ENCODE assay signal across 1 cellular context in genomic region chr12:48925218-48925871, GRCh38.
TF ChIP-seq lines count a peak whose summit lies in the region.

Gene FKBP11, minus strand, starts transcription at chr12:48925492. Its CDS starts 64 bp downstream, at chr12:48925428.

TF ChIP-seq in GM12878, 131 proteins besides CTCF, POLR2A, EP300 and RAD21 (continued from another document and continues in another):
- TF ChIP-seq CEBPZ (IDR thresholded peaks at IDR 0.05; ENCODE audit: low read depth, low read length) (no peak), CBX3 (IDR thresholded peaks at IDR 0.05; ENCODE audit: borderline replicate concordance, low read depth) (no peak), POLR2AphosphoS5 (IDR thresholded peaks at IDR 0.05; ENCODE audit: low read length) (peak; percentile 75), SMAD5 (IDR thresholded peaks at IDR 0.05; ENCODE audit: low read depth) (no peak), STAT3 (IDR thresholded peaks at IDR 0.05; ENCODE audit: low read depth, low read length) (no peak), MYC (IDR thresholded peaks at IDR 0.05; ENCODE audit: insufficient read depth, insufficient read length, insufficient replicate concordance, low read length, severe bottlenecking) (no peak), SUZ12 (IDR thresholded peaks at IDR 0.05; ENCODE audit: unreplicated experiment) (no peak), MYB (IDR thresholded peaks at IDR 0.05; ENCODE audit: borderline replicate concordance, low read depth, low read length) (no peak), PAX5 (IDR thresholded peaks at IDR 0.05; ENCODE audit: borderline replicate concordance, low read depth, low read length) (peak; percentile 35; the same call in 1 of the 2 replicates), TCF3 (IDR thresholded peaks at IDR 0.05; ENCODE audit: borderline replicate concordance, insufficient read depth, low read depth, low read length) (no peak), ZBED1 (IDR thresholded peaks at IDR 0.05; ENCODE audit: borderline replicate concordance) (no peak), CHD2 (IDR thresholded peaks at IDR 0.05; ENCODE audit: borderline replicate concordance, low read depth, low read length) (peak; percentile 53; the same call in 1 of the 2 replicates), SUPT20H (IDR thresholded peaks at IDR 0.05; ENCODE audit: borderline replicate concordance, control insufficient read depth, low read depth, low read length) (no peak), ASH2L (IDR thresholded peaks at IDR 0.05; ENCODE audit: borderline replicate concordance, low read depth) (0 out of 2 replicates have a peak, but pooled peaks have one; percentile 66), SMAD1 (IDR thresholded peaks at IDR 0.05; ENCODE audit: low read depth, partially characterized antibody) (no peak), CHD4 (IDR thresholded peaks at IDR 0.05) (no peak), IKZF2 (IDR thresholded peaks at IDR 0.05) (no peak; a peak in 1 of 4 replicates), SMARCA5 (IDR thresholded peaks at IDR 0.05) (0 out of 2 replicates have a peak, but pooled peaks have one; percentile 44), HDAC2 (IDR thresholded peaks at IDR 0.05) (no peak), FOS (IDR thresholded peaks at IDR 0.05; ENCODE audit: borderline replicate concordance, extremely low read depth, insufficient read length) (no peak), PML (IDR thresholded peaks at IDR 0.05; ENCODE audit: low read length) (no peak; the same call in 1 of the 2 replicates), USF1 (IDR thresholded peaks at IDR 0.05; ENCODE audit: borderline replicate concordance, extremely low read length, insufficient read depth, low read depth, low read length) (no peak), NBN (IDR thresholded peaks at IDR 0.05) (no peak), ESRRA (IDR thresholded peaks at IDR 0.05; ENCODE audit: low read length) (peak; percentile 83; the same call in 1 of the 2 replicates), ATF7 (IDR thresholded peaks at IDR 0.05; ENCODE audit: low read depth) (no peak), ELK1 (IDR thresholded peaks at IDR 0.05; ENCODE audit: low read depth, low read length) (no peak), NKRF (conservative IDR thresholded peaks at IDR 0.05) (peak; percentile 35; the same call in 1 of the 2 replicates), ZSCAN29 (IDR thresholded peaks at IDR 0.05) (no peak), POU2F2 (IDR thresholded peaks at IDR 0.05; ENCODE audit: borderline replicate concordance, low read depth, low read length) (peak; percentile 10; the same call in 1 of the 3 replicates), IRF4 (IDR thresholded peaks at IDR 0.05; ENCODE audit: low read depth, low read length) (no peak), NR2F1 (conservative IDR thresholded peaks at IDR 0.05) (peak; percentile 52), KLF5 (IDR thresholded peaks at IDR 0.05; ENCODE audit: partially characterized antibody) (peak; percentile 29), EED (IDR thresholded peaks at IDR 0.05; ENCODE audit: low read depth) (no peak), MEF2B (IDR thresholded peaks at IDR 0.05; ENCODE audit: partially characterized antibody, poor library complexity, severe bottlenecking) (no peak), ZBTB4 (CRISPR knock-in tag; IDR thresholded peaks at IDR 0.05) (no peak), BACH1 (IDR thresholded peaks at IDR 0.05; ENCODE audit: borderline replicate concordance) (0 out of 2 replicates have a peak, but pooled peaks have one; percentile 36)
- TF ChIP-seq, protein P1, sequence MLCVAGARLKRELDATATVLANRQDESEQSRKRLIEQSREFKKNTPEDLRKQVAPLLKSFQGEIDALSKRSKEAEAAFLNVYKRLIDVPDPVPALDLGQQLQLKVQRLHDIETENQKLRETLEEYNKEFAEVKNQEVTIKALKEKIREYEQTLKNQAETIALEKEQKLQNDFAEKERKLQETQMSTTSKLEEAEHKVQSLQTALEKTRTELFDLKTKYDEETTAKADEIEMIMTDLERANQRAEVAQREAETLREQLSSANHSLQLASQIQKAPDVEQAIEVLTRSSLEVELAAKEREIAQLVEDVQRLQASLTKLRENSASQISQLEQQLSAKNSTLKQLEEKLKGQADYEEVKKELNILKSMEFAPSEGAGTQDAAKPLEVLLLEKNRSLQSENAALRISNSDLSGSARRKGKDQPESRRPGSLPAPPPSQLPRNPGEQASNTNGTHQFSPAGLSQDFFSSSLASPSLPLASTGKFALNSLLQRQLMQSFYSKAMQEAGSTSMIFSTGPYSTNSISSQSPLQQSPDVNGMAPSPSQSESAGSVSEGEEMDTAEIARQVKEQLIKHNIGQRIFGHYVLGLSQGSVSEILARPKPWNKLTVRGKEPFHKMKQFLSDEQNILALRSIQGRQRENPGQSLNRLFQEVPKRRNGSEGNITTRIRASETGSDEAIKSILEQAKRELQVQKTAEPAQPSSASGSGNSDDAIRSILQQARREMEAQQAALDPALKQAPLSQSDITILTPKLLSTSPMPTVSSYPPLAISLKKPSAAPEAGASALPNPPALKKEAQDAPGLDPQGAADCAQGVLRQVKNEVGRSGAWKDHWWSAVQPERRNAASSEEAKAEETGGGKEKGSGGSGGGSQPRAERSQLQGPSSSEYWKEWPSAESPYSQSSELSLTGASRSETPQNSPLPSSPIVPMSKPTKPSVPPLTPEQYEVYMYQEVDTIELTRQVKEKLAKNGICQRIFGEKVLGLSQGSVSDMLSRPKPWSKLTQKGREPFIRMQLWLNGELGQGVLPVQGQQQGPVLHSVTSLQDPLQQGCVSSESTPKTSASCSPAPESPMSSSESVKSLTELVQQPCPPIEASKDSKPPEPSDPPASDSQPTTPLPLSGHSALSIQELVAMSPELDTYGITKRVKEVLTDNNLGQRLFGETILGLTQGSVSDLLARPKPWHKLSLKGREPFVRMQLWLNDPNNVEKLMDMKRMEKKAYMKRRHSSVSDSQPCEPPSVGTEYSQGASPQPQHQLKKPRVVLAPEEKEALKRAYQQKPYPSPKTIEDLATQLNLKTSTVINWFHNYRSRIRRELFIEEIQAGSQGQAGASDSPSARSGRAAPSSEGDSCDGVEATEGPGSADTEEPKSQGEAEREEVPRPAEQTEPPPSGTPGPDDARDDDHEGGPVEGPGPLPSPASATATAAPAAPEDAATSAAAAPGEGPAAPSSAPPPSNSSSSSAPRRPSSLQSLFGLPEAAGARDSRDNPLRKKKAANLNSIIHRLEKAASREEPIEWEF (IDR thresholded peaks at IDR 0.05; ENCODE audit: insufficient replicate concordance, low read depth, low read length), result no peak
- TF ChIP-seq, protein P2, sequence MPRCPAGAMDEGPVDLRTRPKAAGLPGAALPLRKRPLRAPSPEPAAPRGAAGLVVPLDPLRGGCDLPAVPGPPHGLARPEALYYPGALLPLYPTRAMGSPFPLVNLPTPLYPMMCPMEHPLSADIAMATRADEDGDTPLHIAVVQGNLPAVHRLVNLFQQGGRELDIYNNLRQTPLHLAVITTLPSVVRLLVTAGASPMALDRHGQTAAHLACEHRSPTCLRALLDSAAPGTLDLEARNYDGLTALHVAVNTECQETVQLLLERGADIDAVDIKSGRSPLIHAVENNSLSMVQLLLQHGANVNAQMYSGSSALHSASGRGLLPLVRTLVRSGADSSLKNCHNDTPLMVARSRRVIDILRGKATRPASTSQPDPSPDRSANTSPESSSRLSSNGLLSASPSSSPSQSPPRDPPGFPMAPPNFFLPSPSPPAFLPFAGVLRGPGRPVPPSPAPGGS (IDR thresholded peaks at IDR 0.05; ENCODE audit: borderline replicate concordance, insufficient read depth, low read depth, low read length, poor library complexity, severe bottlenecking), result peak; percentile 46
- TF ChIP-seq, protein P3, sequence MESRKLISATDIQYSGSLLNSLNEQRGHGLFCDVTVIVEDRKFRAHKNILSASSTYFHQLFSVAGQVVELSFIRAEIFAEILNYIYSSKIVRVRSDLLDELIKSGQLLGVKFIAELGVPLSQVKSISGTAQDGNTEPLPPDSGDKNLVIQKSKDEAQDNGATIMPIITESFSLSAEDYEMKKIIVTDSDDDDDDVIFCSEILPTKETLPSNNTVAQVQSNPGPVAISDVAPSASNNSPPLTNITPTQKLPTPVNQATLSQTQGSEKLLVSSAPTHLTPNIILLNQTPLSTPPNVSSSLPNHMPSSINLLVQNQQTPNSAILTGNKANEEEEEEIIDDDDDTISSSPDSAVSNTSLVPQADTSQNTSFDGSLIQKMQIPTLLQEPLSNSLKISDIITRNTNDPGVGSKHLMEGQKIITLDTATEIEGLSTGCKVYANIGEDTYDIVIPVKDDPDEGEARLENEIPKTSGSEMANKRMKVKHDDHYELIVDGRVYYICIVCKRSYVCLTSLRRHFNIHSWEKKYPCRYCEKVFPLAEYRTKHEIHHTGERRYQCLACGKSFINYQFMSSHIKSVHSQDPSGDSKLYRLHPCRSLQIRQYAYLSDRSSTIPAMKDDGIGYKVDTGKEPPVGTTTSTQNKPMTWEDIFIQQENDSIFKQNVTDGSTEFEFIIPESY (IDR thresholded peaks at IDR 0.05), result no peak
